Comparison of ENCODE assay signal across 14 cellular contexts in the genomic region with DNA sequence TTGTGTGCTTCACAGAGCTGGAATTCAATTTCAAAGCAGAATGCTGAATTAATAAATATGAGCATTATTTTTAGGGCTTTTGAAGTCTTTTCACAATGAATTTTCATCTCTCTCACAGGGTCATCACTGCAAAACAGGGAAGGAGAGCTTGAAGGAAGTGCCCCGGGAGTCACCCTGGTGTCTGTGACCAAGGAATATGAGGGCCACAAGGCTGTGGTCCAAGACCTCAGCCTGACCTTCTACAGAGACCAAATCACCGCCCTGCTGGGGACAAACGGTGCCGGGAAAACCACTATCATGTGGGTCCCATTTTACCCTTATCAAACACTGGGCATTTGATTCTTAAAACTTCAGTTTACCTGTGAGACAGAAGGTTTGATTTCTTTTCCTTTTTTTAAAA.
DNase-seq lines count a peak whose midpoint lies in the region; ATAC-seq and TF ChIP-seq lines count a peak whose summit lies in the region.
"Had no signal": no experiment of that assay in that cellular context is flagged by ENCODE, and none has a peak within 500 bp of the region (broad histone marks: within the 10 kb centered on the region; RNA-seq: fewer than 3 reads in every experiment).

No MANE protein-coding gene starts in this region.

- no peak overlapping the region for H3K4me3 ChIP-seq in BLaER1 treated with 17β-estradiol and CSF1 and Interleukin-3, amounts not matched to agents 10 nM and 100 nM

- ATAC-seq in HG03439 (IDR thresholded peaks at IDR 0.05; ENCODE audit: unreplicated experiment): no peak

- TF ChIP-seq CTCF in GM13976 (IDR thresholded peaks at IDR 0.05; ENCODE audit: borderline replicate concordance, control extremely low read depth, extremely low read depth, insufficient read depth, missing control alignments): no peak

- peak overlapping the region in 5 of 11 experiments; percentile 74 to 89 (median 85); a peak in 12 of 22 replicates for H3K9ac ChIP-seq in BLaER1 treated with 17β-estradiol and CSF1 and Interleukin-3, amounts not matched to agents 10 nM and 100 nM

- H3K27ac ChIP-seq in BLaER1 treated with 17β-estradiol and CSF1 and Interleukin-3, amounts not matched to agents 10 nM and 100 nM: peak overlapping the region in 10 of 11 experiments; percentile 33 to 99 (median 95); a peak in 18 of 22 replicates
- H3K27ac ChIP-seq: C4-2B had no signal

- in situ Hi-C loops in GM13976 (cut with MboI; ENCODE audit: low sequenced_read_pairs, unreplicated experiment): no loop called here

- H3K27me3 ChIP-seq in BLaER1 treated with 17β-estradiol and CSF1 and Interleukin-3, amounts not matched to agents 10 nM and 100 nM: no peaks in the 10 kb centered on the region

- no peaks in the 10 kb centered on the region for H4K20me1 ChIP-seq in BLaER1 treated with 17β-estradiol and CSF1 and Interleukin-3, amounts not matched to agents 10 nM and 100 nM

- H3K4me2 ChIP-seq in BLaER1 treated with 17β-estradiol and CSF1 and Interleukin-3, amounts not matched to agents 10 nM and 100 nM: peak overlapping the region in 9 of 11 experiments; percentile 72 to 97 (median 88); a peak in 16 of 22 replicates

- peaks cover 0 to 27% (median 15%) of the 10 kb centered on the region in 11 experiments; a peak in 13 of 22 replicates for H3K9me3 ChIP-seq in BLaER1 treated with 17β-estradiol and CSF1 and Interleukin-3, amounts not matched to agents 10 nM and 100 nM (replicated peaks in 1 of 11)
- H3K9me3 ChIP-seq: Caco-2 had no signal

- peaks cover 0 to 18% (median 0%) of the 10 kb centered on the region in 11 experiments; a peak in 2 of 22 replicates for H3K36me3 ChIP-seq in BLaER1 treated with 17β-estradiol and CSF1 and Interleukin-3, amounts not matched to agents 10 nM and 100 nM

- peaks cover 30 to 67% (median 56%) of the 10 kb centered on the region in 10 experiments for H3K4me1 ChIP-seq in BLaER1 treated with 17β-estradiol and CSF1 and Interleukin-3, amounts not matched to agents 10 nM and 100 nM
- H3K4me1 ChIP-seq: Caco-2 had no signal

- DNase-seq in CD1c-positive myeloid dendritic cell (ENCODE audit: extremely low spot score) (peak; percentile 45), SKM-1 (lab: John Stamatoyannopoulos, UW; ENCODE audit: unreplicated experiment) (peak; percentile 4), myocyte (ENCODE audit: low read depth) (peak; percentile 5), GM13976 (ENCODE audit: low spot score) (no peak)
- no peak for DNase-seq in stimulated activated naive CD4-positive, alpha-beta T cell (lab: John Stamatoyannopoulos, UW)
- DNase-seq: Caco-2; CD8-positive, alpha-beta memory T cell; DND-41; GDM1; HCEC 1CT; HFFc6 had no signal

Comparison
In these comparisons a context has a peak if more than half of its experiments do, and no peak if none do; other contexts are left out.
1. DNase-seq: peak in CD1c-positive myeloid dendritic cell (single experiment), SKM-1 (single experiment) and myocyte (single experiment); none in GM13976 (single experiment) and stimulated activated naive CD4-positive, alpha-beta T cell (0 of 6).